2 cellular contexts compared by ENCODE assay signal in the genomic region with DNA sequence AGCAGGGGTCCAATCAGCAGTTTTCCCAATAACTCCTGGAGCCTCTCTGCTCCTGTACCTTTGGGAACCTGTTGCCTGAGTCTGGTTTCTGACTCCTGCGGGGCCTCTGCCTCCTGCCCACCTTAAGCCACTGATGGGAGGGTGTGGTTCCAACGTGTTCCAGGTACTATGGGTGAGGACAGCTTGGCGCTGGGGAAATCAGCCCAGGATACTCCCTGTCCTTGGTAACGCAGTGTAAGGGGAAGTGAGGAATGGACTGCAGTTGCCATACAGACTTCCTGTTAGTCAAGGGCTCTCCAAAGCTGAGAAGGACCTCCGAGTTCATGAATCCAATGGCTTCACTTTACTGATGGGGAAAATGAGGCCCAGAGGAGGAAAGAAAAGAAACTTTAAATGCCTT.
TF ChIP-seq lines count a peak whose summit lies in the region.

No MANE protein-coding gene starts in this region.

TF ChIP-seq in A549, 52 proteins besides CTCF, POLR2A, EP300 and RAD21:
- TF ChIP-seq ZSCAN20 (CRISPR knock-in tag; IDR thresholded peaks at IDR 0.05) (no peak), BHLHE40 (IDR thresholded peaks at IDR 0.05; ENCODE audit: low read depth, low read length) (no peak), RCOR1 (IDR thresholded peaks at IDR 0.05; ENCODE audit: low read depth, low read length) (no peak), MAFK (IDR thresholded peaks at IDR 0.05; ENCODE audit: partially characterized antibody) (no peak), TP53 (CRISPR knock-in tag; IDR thresholded peaks at IDR 0.05) (no peak), FOXS1 (CRISPR knock-in tag; IDR thresholded peaks at IDR 0.05) (no peak), RNF2 (IDR thresholded peaks at IDR 0.05; ENCODE audit: borderline replicate concordance, low read depth) (no peak), JUN (IDR thresholded peaks at IDR 0.05) (no peak), GATA3 (IDR thresholded peaks at IDR 0.05; ENCODE audit: borderline replicate concordance) (no peak), HOXB5 (CRISPR knock-in tag; IDR thresholded peaks at IDR 0.05) (no peak), NPAS2 (CRISPR knock-in tag; IDR thresholded peaks at IDR 0.05; ENCODE audit: borderline replicate concordance) (no peak), HOXB13 (CRISPR knock-in tag; IDR thresholded peaks at IDR 0.05; ENCODE audit: low read depth) (no peak), EHMT2 (IDR thresholded peaks at IDR 0.05; ENCODE audit: low read depth) (no peak), CEBPB (IDR thresholded peaks at IDR 0.05) (no peak), HOXA7 (CRISPR knock-in tag; IDR thresholded peaks at IDR 0.05) (no peak)
- TF ChIP-seq, protein P1, sequence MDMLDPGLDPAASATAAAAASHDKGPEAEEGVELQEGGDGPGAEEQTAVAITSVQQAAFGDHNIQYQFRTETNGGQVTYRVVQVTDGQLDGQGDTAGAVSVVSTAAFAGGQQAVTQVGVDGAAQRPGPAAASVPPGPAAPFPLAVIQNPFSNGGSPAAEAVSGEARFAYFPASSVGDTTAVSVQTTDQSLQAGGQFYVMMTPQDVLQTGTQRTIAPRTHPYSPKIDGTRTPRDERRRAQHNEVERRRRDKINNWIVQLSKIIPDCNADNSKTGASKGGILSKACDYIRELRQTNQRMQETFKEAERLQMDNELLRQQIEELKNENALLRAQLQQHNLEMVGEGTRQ (IDR thresholded peaks at IDR 0.05), result no peak
- TF ChIP-seq, protein P2, sequence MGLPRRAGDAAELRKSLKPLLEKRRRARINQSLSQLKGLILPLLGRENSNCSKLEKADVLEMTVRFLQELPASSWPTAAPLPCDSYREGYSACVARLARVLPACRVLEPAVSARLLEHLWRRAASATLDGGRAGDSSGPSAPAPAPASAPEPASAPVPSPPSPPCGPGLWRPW (IDR thresholded peaks at IDR 0.05), result no peak
- TF ChIP-seq, protein P3, sequence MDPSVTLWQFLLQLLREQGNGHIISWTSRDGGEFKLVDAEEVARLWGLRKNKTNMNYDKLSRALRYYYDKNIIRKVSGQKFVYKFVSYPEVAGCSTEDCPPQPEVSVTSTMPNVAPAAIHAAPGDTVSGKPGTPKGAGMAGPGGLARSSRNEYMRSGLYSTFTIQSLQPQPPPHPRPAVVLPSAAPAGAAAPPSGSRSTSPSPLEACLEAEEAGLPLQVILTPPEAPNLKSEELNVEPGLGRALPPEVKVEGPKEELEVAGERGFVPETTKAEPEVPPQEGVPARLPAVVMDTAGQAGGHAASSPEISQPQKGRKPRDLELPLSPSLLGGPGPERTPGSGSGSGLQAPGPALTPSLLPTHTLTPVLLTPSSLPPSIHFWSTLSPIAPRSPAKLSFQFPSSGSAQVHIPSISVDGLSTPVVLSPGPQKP (IDR thresholded peaks at IDR 0.05; ENCODE audit: low read depth, low read length), result no peak
- TF ChIP-seq, protein P4, sequence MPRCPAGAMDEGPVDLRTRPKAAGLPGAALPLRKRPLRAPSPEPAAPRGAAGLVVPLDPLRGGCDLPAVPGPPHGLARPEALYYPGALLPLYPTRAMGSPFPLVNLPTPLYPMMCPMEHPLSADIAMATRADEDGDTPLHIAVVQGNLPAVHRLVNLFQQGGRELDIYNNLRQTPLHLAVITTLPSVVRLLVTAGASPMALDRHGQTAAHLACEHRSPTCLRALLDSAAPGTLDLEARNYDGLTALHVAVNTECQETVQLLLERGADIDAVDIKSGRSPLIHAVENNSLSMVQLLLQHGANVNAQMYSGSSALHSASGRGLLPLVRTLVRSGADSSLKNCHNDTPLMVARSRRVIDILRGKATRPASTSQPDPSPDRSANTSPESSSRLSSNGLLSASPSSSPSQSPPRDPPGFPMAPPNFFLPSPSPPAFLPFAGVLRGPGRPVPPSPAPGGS (IDR thresholded peaks at IDR 0.05), result no peak

TF ChIP-seq in IMR-90, 13 proteins besides CTCF, POLR2A, EP300 and RAD21:
- no peak for TF ChIP-seq MAFK (IDR thresholded peaks at IDR 0.05; ENCODE audit: low read depth, low read length)
- TF ChIP-seq RFX5 (IDR thresholded peaks at IDR 0.05; ENCODE audit: low read depth, low read length), result no peak
